In genomic region chr7:40092152-40092551, GRCh38 we compare ENCODE assay signal across 18 cellular contexts. TPM values are rescaled to one million over a fixed set of nuclear protein-coding genes. Genes with fewer than 3 reads are reported as not detected.
A peak's percentile ranks its signal among the peaks of the same experiment; 100 is the strongest.
DNase-seq lines count a peak whose midpoint lies in the region; ATAC-seq, FAIRE-seq and TF ChIP-seq lines count a peak whose summit lies in the region.
"Had no signal": no experiment of that assay in that cellular context is flagged by ENCODE, and none has a peak within 500 bp of the region (broad histone marks: within the 10 kb centered on the region; RNA-seq: fewer than 3 reads in every experiment).

No MANE protein-coding gene starts in this region.

- DNase-seq in A549 (ENCODE audit: low read depth in 1 of 2, low spot score in 1 of 2): no peak
- DNase-seq in SK-N-MC (ENCODE audit: low read depth, low spot score): no peak
- no peak for DNase-seq in type B pancreatic cell (ENCODE audit: extremely low spot score, unreplicated experiment)
- no peak for DNase-seq in NCI-H446 (lab: John Stamatoyannopoulos, UW)
- no peak for DNase-seq in activated CD4-positive, CD25-positive, alpha-beta regulatory T cell (lab: John Stamatoyannopoulos, UW)
- DNase-seq: AML-193; Caco-2; CD4-positive, alpha-beta T cell; DMS79; GF-D8; GM23248 had no signal

- FAIRE-seq in A549 (lab: Jason Lieb, UNC): peak; percentile 23
- FAIRE-seq: A204.1, D721Med, GM19239 had no signal

- H3K36me3 Mint-ChIP-seq in nephron (ENCODE audit: low read depth) (peaks cover 66% of the 10 kb centered on the region), type B pancreatic cell (peaks cover 38% of the 10 kb centered on the region)

- H3K4me3 ChIP-seq in A549 (no peak overlapping the region), SK-N-MC (peak overlapping the region; percentile 34)
- H3K4me3 ChIP-seq: GM23248, HAP-1 had no signal

- H3K36me3 ChIP-seq in SK-N-MC (ENCODE audit: insufficient read depth, low read length): peaks cover 69% of the 10 kb centered on the region

- no peak overlapping the region for H3K4me2 ChIP-seq in A549

- no peaks in the 10 kb centered on the region for H3K27me3 Mint-ChIP-seq in nephron (ENCODE audit: low read depth)
- no peaks in the 10 kb centered on the region for H3K27me3 Mint-ChIP-seq in type B pancreatic cell
- H3K27me3 Mint-ChIP-seq: CD4-positive, alpha-beta T cell had no signal

- 93% methylated on average over 2 of the region's 2 CpGs for WGBS in A549 (ENCODE audit: missing lambda C conversion rate)

- ATAC-seq in A549: no peak

- H3K9me3 Mint-ChIP-seq in nephron: no peaks in the 10 kb centered on the region
- no peaks in the 10 kb centered on the region for H3K9me3 Mint-ChIP-seq in type B pancreatic cell
- H3K9me3 Mint-ChIP-seq: CD4-positive, alpha-beta T cell had no signal

- H3K27ac ChIP-seq in A549 (no peak overlapping the region), SK-N-MC (peak overlapping the region; percentile 73)
- H3K27ac ChIP-seq: C4-2B, GM23248 had no signal

- TF ChIP-seq CTCF in A549 (IDR thresholded peaks at IDR 0.05) (no peak), nephron (IDR thresholded peaks at IDR 0.05; ENCODE audit: unreplicated experiment in 3 of 3) (no peak), type B pancreatic cell (conservative IDR thresholded peaks at IDR 0.05) (no peak)

- TF ChIP-seq RAD21 in A549 (conservative IDR thresholded peaks at IDR 0.05 in 1 of 2, IDR thresholded peaks at IDR 0.05 in 1 of 2): no peak

- POLR2A ChIA-PET in A549 (lab: Yijun Ruan, JAX): no interaction called here

- TF ChIP-seq POLR2A in A549 (IDR thresholded peaks at IDR 0.05; ENCODE audit: low read length): no peak

- no peaks in the 10 kb centered on the region for H3K9me3 ChIP-seq in A549
- H3K9me3 ChIP-seq in SK-N-MC (ENCODE audit: low read depth, low read length): no peaks in the 10 kb centered on the region
- H3K9me3 ChIP-seq: Caco-2, HAP-1 had no signal

- H3K9ac ChIP-seq in SK-N-MC (ENCODE audit: insufficient read length): peak overlapping the region; percentile 33
- H3K9ac ChIP-seq: GM23248 had no signal

- H3K4me3 Mint-ChIP-seq in nephron: no peak overlapping the region
- H3K4me3 Mint-ChIP-seq in type B pancreatic cell: no peak overlapping the region
- H3K4me3 Mint-ChIP-seq: CD4-positive, alpha-beta T cell had no signal

- H3K4me1 Mint-ChIP-seq in nephron (peaks cover 23% of the 10 kb centered on the region), type B pancreatic cell (ENCODE audit: unreplicated experiment) (peaks cover 12% of the 10 kb centered on the region)

- no peak for TF ChIP-seq EP300 in A549 (IDR thresholded peaks at IDR 0.05)

- no peaks in the 10 kb centered on the region for H3K4me1 ChIP-seq in A549

- H3K27ac Mint-ChIP-seq in nephron: peak overlapping the region; percentile 37 to 91 (median 71)
- H3K27ac Mint-ChIP-seq in type B pancreatic cell: peak overlapping the region; percentile 88
- H3K27ac Mint-ChIP-seq: CD4-positive, alpha-beta T cell had no signal

- CTCF ChIA-PET in A549 (lab: Yijun Ruan, JAX): no interaction called here

TF ChIP-seq in A549, 52 proteins besides CTCF, POLR2A, EP300 and RAD21:
- TF ChIP-seq JUN (IDR thresholded peaks at IDR 0.05) (no peak), PHF8 (IDR thresholded peaks at IDR 0.05; ENCODE audit: borderline replicate concordance, low read depth) (no peak), HOXB13 (CRISPR knock-in tag; IDR thresholded peaks at IDR 0.05; ENCODE audit: low read depth) (no peak), ELK1 (IDR thresholded peaks at IDR 0.05; ENCODE audit: low read depth, low read length) (no peak)

RNA-seq across cellular contexts. Expression of gene MPLKIP, which starts 42.3 kb away (rescaled TPM):
- polyA plus RNA-seq in A549 (2011; rRNA removed) (27.7 and 46.0 TPM in 2 replicates), A549 (2017; fragmentation: RNase III; extraction: RNeasy Plus Mini Kit Qiagen cat#74134 plus additional on column Dnase treatment) (29.7 to 32.2 TPM (median 32.2 TPM) in 3 replicates)
- 25.9 and 40.6 TPM in 2 replicates for polyA plus RNA-seq in A549 (2012; cell fraction: cytosol; rRNA removed)
- polyA plus RNA-seq in A549 (2012; cell fraction: nucleus; rRNA removed): 31.2 and 33.1 TPM in 2 replicates
- 2.1 and 2.4 TPM in 2 replicates for polyA minus RNA-seq in A549 (2011; rRNA and poly(A)+ RNA removed)
- total RNA-seq in type B pancreatic cell (ENCODE audit: low replicate concordance): 40.2 and 43.9 TPM in 2 replicates

RNA-seq across cellular contexts. Expression of gene SUGCT, which starts 42.7 kb away (rescaled TPM):
- polyA plus RNA-seq in A549 (2011; rRNA removed) (1.4 and 1.6 TPM in 2 replicates), A549 (2017; fragmentation: RNase III; extraction: RNeasy Plus Mini Kit Qiagen cat#74134 plus additional on column Dnase treatment) (1.1 to 1.4 TPM (median 1.3 TPM) in 3 replicates)
- 0.40 and 0.45 TPM in 2 replicates for polyA plus RNA-seq in A549 (2012; cell fraction: cytosol; rRNA removed)
- polyA plus RNA-seq in A549 (2012; cell fraction: nucleus; rRNA removed): 0.18 and 0.24 TPM in 2 replicates
- 0.34 and 1.1 TPM in 2 replicates for polyA minus RNA-seq in A549 (2011; rRNA and poly(A)+ RNA removed)
- total RNA-seq in type B pancreatic cell (ENCODE audit: low replicate concordance): 5.8 and 7.1 TPM in 2 replicates
- total RNA-seq: HT-29 had no signal
